ENCODE assay signal across 14 cellular contexts in the genomic region with DNA sequence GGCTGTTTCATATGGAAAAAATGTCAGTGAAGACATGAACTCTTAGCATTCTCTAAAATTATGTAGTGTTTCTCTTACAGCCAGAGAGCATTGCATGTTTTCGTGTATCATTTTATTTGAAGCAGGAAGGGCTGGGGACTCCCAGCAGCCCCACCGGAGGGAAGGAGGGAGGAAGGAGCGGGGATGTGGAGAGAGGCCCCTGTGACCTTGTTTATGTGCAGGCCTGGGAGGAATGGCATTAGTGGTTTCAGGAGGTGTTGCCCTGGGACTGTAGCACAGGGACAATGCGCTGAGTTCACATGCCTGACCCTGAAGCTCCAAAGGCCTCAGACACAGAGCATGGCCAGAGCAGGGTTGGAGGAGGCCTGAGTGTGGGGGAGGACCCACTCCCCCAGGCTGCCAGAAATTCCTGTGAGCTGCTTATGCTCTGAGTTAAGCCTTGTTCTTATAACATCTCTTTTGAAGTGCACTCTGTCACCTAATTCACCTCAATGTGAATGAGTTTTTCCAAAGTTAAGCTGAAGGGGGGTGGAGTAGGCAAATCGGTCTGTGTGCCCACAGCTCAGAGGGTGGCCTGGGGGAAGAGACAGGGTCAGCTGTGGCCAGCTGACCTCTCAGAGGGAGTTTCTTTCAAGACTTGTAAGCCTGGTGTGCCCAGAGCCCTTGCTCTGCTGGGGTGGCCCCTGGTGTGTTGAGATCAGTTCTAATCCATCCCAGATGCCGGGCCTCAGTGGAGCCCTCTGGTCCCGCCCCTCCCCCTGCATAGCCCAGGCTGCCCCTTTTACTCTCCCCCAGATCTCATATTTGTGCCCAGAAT. TPM values are rescaled to one million over a fixed set of nuclear protein-coding genes. Genes with fewer than 3 reads are reported as not detected.
DNase-seq lines count a peak whose midpoint lies in the region; ATAC-seq, FAIRE-seq and TF ChIP-seq lines count a peak whose summit lies in the region.
"Had no signal": no experiment of that assay in that cellular context is flagged by ENCODE, and none has a peak within 500 bp of the region (broad histone marks: within the 10 kb centered on the region; RNA-seq: fewer than 3 reads in every experiment).

No MANE protein-coding gene starts in this region.

- H3K27me3 ChIP-seq in GM23338 (ENCODE audit: insufficient read depth), result peaks cover 21% of the 10 kb centered on the region

- H3K9me3 Mint-ChIP-seq in GM23338 (peaks cover 3% of the 10 kb centered on the region; the same call in 2 of the 3 replicates), progenitor cell of endocrine pancreas (ENCODE audit: low read depth) (no peaks in the 10 kb centered on the region)
- H3K9me3 Mint-ChIP-seq: activated T-helper 2 cell treated with anti-CD3 and anti-CD28 coated beads, Interferon-gamma antibody, Interleukin-2, Interleukin-4, amounts not matched to agents 10 μg/mL and 5 μg/mL and 100 μg/mL, durations not matched to agents 14 hours and 24 hours and 36 hours; stimulated activated naive CD8-positive, alpha-beta T cell treated with anti-CD3 and anti-CD28 coated beads, Interleukin-15, Interleukin-2, amounts not matched to agents 100 ng/mL and 50 ng/mL, for 24 hours had no signal

- no peaks in the 10 kb centered on the region for H4K20me1 ChIP-seq in GM23338 (replicated peaks; ENCODE audit: insufficient read depth)

- H3K36me3 Mint-ChIP-seq in GM23338 (ENCODE audit: low read depth) (no peaks in the 10 kb centered on the region; the same call in 2 of the 3 replicates), progenitor cell of endocrine pancreas (ENCODE audit: insufficient read depth) (peaks cover 2% of the 10 kb centered on the region)

- H3K79me2 ChIP-seq in GM23338 (replicated peaks; ENCODE audit: insufficient read depth), result no peaks in the 10 kb centered on the region

- no peak overlapping the region for H3K27ac ChIP-seq in GM23338 (ENCODE audit: low read depth)

- no peak overlapping the region for H3K4me3 ChIP-seq in GM23338

- FAIRE-seq in TTC549 (lab: Jason Lieb, UNC), result peak; percentile 80

- DNase-seq in GM23338 (ENCODE audit: low spot score), result no peak
- peak; percentile 76 for DNase-seq in iris pigment epithelial cell (ENCODE audit: low read depth)
- DNase-seq in progenitor cell of endocrine pancreas (ENCODE audit: low spot score, unreplicated experiment), result no peak
- DNase-seq in iPS-NIHi11 (ENCODE audit: low spot score), result no peak
- DNase-seq in stimulated activated CD4-positive, alpha-beta T cell treated with anti-CD3 and anti-CD28 coated beads, Interleukin-4, amount 100 ng/mL, for 4 hours, result no peak
- DNase-seq: activated CD4-positive, alpha-beta T cell treated with anti-CD3 and anti-CD28 coated beads for 1 hour; NCI-H2081 had no signal

- TF ChIP-seq CTCF in GM23338 (conservative IDR thresholded peaks at IDR 0.05; ENCODE audit: low read depth in 2 of 2), result no peak
- TF ChIP-seq CTCF in progenitor cell of endocrine pancreas (IDR thresholded peaks at IDR 0.05; ENCODE audit: unreplicated experiment), result no peak

- H3K4me1 ChIP-seq in GM23338 (ENCODE audit: insufficient read depth), result peaks cover 24% of the 10 kb centered on the region

- H3K4me3 Mint-ChIP-seq in GM23338, result no peak overlapping the region; the same call in 2 of the 3 replicates
- H3K4me3 Mint-ChIP-seq in progenitor cell of endocrine pancreas (ENCODE audit: low read depth), result no peak overlapping the region
- H3K4me3 Mint-ChIP-seq: stimulated activated naive CD8-positive, alpha-beta T cell treated with anti-CD3 and anti-CD28 coated beads, Interleukin-15, Interleukin-2, amounts not matched to agents 100 ng/mL and 50 ng/mL, for 24 hours had no signal

- H3K36me3 ChIP-seq in GM23338 (ENCODE audit: insufficient read depth), result no peaks in the 10 kb centered on the region

- H3K4me1 Mint-ChIP-seq in GM23338 (peaks cover 39% of the 10 kb centered on the region), progenitor cell of endocrine pancreas (ENCODE audit: low read depth) (peaks cover 21% of the 10 kb centered on the region)

- ATAC-seq in GM23338 (no peak; the same call in 2 of the 3 replicates), GM19035 (IDR thresholded peaks at IDR 0.05; ENCODE audit: unreplicated experiment) (no peak), GM18517 (IDR thresholded peaks at IDR 0.05; ENCODE audit: unreplicated experiment) (no peak)

- no peaks in the 10 kb centered on the region for H3K9me2 ChIP-seq in GM23338 (ENCODE audit: insufficient read depth)

- H3K4me2 ChIP-seq in GM23338, result peak overlapping the region; percentile 32; the same call in 1 of the 2 replicates

- peak overlapping the region; percentile 64 for H2AFZ ChIP-seq in GM23338

- H3K27me3 Mint-ChIP-seq in GM23338 (ENCODE audit: insufficient read depth, low read depth, poor library complexity), result peaks cover 29% of the 10 kb centered on the region
- peaks cover 7% of the 10 kb centered on the region for H3K27me3 Mint-ChIP-seq in progenitor cell of endocrine pancreas

- H3F3A ChIP-seq in GM23338 (replicated peaks; ENCODE audit: low read depth), result no peaks in the 10 kb centered on the region

- H3K27ac Mint-ChIP-seq in GM23338, result peak overlapping the region; percentile 2; the same call in 1 of the 2 replicates
- peak overlapping the region; percentile 86 for H3K27ac Mint-ChIP-seq in progenitor cell of endocrine pancreas
- H3K27ac Mint-ChIP-seq: activated T-helper 2 cell treated with anti-CD3 and anti-CD28 coated beads, Interferon-gamma antibody, Interleukin-2, Interleukin-4, amounts not matched to agents 10 μg/mL and 5 μg/mL and 100 μg/mL, durations not matched to agents 14 hours and 24 hours and 36 hours; stimulated activated naive CD8-positive, alpha-beta T cell treated with anti-CD3 and anti-CD28 coated beads, Interleukin-15, Interleukin-2, amounts not matched to agents 100 ng/mL and 50 ng/mL, for 24 hours had no signal

TF ChIP-seq in GM23338, 12 proteins besides CTCF, POLR2A, EP300 and RAD21 (continues in another document):
- TF ChIP-seq, protein P1, sequence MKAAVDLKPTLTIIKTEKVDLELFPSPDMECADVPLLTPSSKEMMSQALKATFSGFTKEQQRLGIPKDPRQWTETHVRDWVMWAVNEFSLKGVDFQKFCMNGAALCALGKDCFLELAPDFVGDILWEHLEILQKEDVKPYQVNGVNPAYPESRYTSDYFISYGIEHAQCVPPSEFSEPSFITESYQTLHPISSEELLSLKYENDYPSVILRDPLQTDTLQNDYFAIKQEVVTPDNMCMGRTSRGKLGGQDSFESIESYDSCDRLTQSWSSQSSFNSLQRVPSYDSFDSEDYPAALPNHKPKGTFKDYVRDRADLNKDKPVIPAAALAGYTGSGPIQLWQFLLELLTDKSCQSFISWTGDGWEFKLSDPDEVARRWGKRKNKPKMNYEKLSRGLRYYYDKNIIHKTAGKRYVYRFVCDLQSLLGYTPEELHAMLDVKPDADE (IDR thresholded peaks at IDR 0.05), result no peak
- no peak for TF ChIP-seq STAT1 (IDR thresholded peaks at IDR 0.05; ENCODE audit: unreplicated experiment)
- no peak for TF ChIP-seq ZNF114 (CRISPR knock-in tag; IDR thresholded peaks at IDR 0.05)
- TF ChIP-seq, protein P2, sequence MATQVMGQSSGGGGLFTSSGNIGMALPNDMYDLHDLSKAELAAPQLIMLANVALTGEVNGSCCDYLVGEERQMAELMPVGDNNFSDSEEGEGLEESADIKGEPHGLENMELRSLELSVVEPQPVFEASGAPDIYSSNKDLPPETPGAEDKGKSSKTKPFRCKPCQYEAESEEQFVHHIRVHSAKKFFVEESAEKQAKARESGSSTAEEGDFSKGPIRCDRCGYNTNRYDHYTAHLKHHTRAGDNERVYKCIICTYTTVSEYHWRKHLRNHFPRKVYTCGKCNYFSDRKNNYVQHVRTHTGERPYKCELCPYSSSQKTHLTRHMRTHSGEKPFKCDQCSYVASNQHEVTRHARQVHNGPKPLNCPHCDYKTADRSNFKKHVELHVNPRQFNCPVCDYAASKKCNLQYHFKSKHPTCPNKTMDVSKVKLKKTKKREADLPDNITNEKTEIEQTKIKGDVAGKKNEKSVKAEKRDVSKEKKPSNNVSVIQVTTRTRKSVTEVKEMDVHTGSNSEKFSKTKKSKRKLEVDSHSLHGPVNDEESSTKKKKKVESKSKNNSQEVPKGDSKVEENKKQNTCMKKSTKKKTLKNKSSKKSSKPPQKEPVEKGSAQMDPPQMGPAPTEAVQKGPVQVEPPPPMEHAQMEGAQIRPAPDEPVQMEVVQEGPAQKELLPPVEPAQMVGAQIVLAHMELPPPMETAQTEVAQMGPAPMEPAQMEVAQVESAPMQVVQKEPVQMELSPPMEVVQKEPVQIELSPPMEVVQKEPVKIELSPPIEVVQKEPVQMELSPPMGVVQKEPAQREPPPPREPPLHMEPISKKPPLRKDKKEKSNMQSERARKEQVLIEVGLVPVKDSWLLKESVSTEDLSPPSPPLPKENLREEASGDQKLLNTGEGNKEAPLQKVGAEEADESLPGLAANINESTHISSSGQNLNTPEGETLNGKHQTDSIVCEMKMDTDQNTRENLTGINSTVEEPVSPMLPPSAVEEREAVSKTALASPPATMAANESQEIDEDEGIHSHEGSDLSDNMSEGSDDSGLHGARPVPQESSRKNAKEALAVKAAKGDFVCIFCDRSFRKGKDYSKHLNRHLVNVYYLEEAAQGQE (IDR thresholded peaks at IDR 0.05; ENCODE audit: unreplicated experiment), result no peak
- no peak for TF ChIP-seq NANOG (IDR thresholded peaks at IDR 0.05; ENCODE audit: borderline replicate concordance)
- TF ChIP-seq POLR2AphosphoS5 (IDR thresholded peaks at IDR 0.05; ENCODE audit: low read depth), result no peak

RNA-seq across cellular contexts. Expression of a gene that starts 3.9 kb away (rescaled TPM):
- total RNA-seq in GM23338 (2014; rRNA removed; shearing (Covaris generic)), result not detected in 2 replicates
- not detected in 2 replicates for polyA plus RNA-seq in GM23338 (2016; fragmentation: Nextera tagmentation; extraction: Ambion mirVana)
- total RNA-seq in progenitor cell of endocrine pancreas, result not detected in 2 replicates
- total RNA-seq: activated T-helper 2 cell treated with anti-CD3 and anti-CD28 coated beads, Interferon-gamma antibody, Interleukin-2, Interleukin-4, amounts not matched to agents 10 μg/mL and 5 μg/mL and 100 μg/mL, durations not matched to agents 14 hours and 24 hours and 36 hours; cerebellum; glomerular endothelial cell had no signal

RNA-seq across cellular contexts. Expression of a gene that starts 18.5 kb away (rescaled TPM):
- total RNA-seq in GM23338 (2014; rRNA removed; shearing (Covaris generic)), result 0.17 and 0.19 TPM in 2 replicates
- not detected in 2 replicates for polyA plus RNA-seq in GM23338 (2016; fragmentation: Nextera tagmentation; extraction: Ambion mirVana)
- 0.60 and 0.75 TPM in 2 replicates for total RNA-seq in progenitor cell of endocrine pancreas
- total RNA-seq: glomerular endothelial cell had no signal
